21 cellular contexts compared by ENCODE assay signal in genomic region chr18:37395138-37395537, GRCh38.
DNase-seq lines count a peak whose midpoint lies in the region; ATAC-seq and TF ChIP-seq lines count a peak whose summit lies in the region.
"Had no signal": no experiment of that assay in that cellular context is flagged by ENCODE, and none has a peak within 500 bp of the region (broad histone marks: within the 10 kb centered on the region; RNA-seq: fewer than 3 reads in every experiment).

No MANE protein-coding gene starts in this region.

- no peak for TF ChIP-seq CTCF in HFFc6 (IDR thresholded peaks at IDR 0.05)
- TF ChIP-seq CTCF in brain (conservative IDR thresholded peaks at IDR 0.05): no peak
- TF ChIP-seq CTCF in mesothelial cell of epicardium (IDR thresholded peaks at IDR 0.05; ENCODE audit: unreplicated experiment): no peak

- H3K4me1 Mint-ChIP-seq in HFFc6 (ENCODE audit: low read depth): peaks cover 67% of the 10 kb centered on the region
- H3K4me1 Mint-ChIP-seq in brain: peaks cover 44% of the 10 kb centered on the region
- H3K4me1 Mint-ChIP-seq in mesothelial cell of epicardium: peaks cover 9% of the 10 kb centered on the region
- H3K4me1 Mint-ChIP-seq in stimulated activated effector memory CD8-positive, alpha-beta T cell treated with anti-CD3 and anti-CD28 coated beads, Interleukin-12 subunit alpha, Interleukin-12 subunit beta, amount 100 ng/mL, for 72 hours: peaks cover 17% of the 10 kb centered on the region

- H3K27ac Mint-ChIP-seq in HFFc6 (peak overlapping the region; percentile 90), brain (peak overlapping the region; percentile 23 to 87 (median 62)), mesothelial cell of epicardium (peak overlapping the region; percentile 26)
- no peak overlapping the region for H3K27ac Mint-ChIP-seq in stimulated activated effector memory CD8-positive, alpha-beta T cell treated with anti-CD3 and anti-CD28 coated beads, Interleukin-12 subunit alpha, Interleukin-12 subunit beta, amount 100 ng/mL, for 72 hours
- H3K27ac Mint-ChIP-seq: activated T-helper 1 cell treated with anti-CD3 and anti-CD28 coated beads, Interleukin-12 subunit alpha, Interleukin-12 subunit beta, Interleukin-2, Interleukin-4 antibody, amounts not matched to agents 30 ng/mL and 10 ng/mL and 1 ng/mL, durations not matched to agents 14 hours and 24 hours and 36 hours; naive B cell had no signal

- H3K9me3 Mint-ChIP-seq in HFFc6 (no peaks in the 10 kb centered on the region), brain (peaks cover 6 to 11% (median 10%) of the 10 kb centered on the region in 5 experiments), mesothelial cell of epicardium (no peaks in the 10 kb centered on the region)
- H3K9me3 Mint-ChIP-seq in stimulated activated effector memory CD8-positive, alpha-beta T cell treated with anti-CD3 and anti-CD28 coated beads, Interleukin-12 subunit alpha, Interleukin-12 subunit beta, amount 100 ng/mL, for 72 hours: no peaks in the 10 kb centered on the region
- H3K9me3 Mint-ChIP-seq: activated T-helper 1 cell treated with anti-CD3 and anti-CD28 coated beads, Interleukin-12 subunit alpha, Interleukin-12 subunit beta, Interleukin-2, Interleukin-4 antibody, amounts not matched to agents 30 ng/mL and 10 ng/mL and 1 ng/mL, durations not matched to agents 14 hours and 24 hours and 36 hours had no signal

- H3K4me3 Mint-ChIP-seq in HFFc6 (peak overlapping the region; percentile 19; the same call in 1 of the 2 replicates), brain (peak overlapping the region; percentile 45 to 73 (median 65)), mesothelial cell of epicardium (peak overlapping the region; percentile 50)
- peak overlapping the region; percentile 20 for H3K4me3 Mint-ChIP-seq in stimulated activated effector memory CD8-positive, alpha-beta T cell treated with anti-CD3 and anti-CD28 coated beads, Interleukin-12 subunit alpha, Interleukin-12 subunit beta, amount 100 ng/mL, for 72 hours
- H3K4me3 Mint-ChIP-seq: activated T-helper 1 cell treated with anti-CD3 and anti-CD28 coated beads, Interleukin-12 subunit alpha, Interleukin-12 subunit beta, Interleukin-2, Interleukin-4 antibody, amounts not matched to agents 30 ng/mL and 10 ng/mL and 1 ng/mL, durations not matched to agents 14 hours and 24 hours and 36 hours had no signal

- no peak for ATAC-seq in stimulated activated effector memory CD8-positive, alpha-beta T cell treated with anti-CD3 and anti-CD28 coated beads, Interleukin-12 subunit alpha, Interleukin-12 subunit beta, amount 100 ng/mL, for 72 hours
- ATAC-seq in HG03175 (IDR thresholded peaks at IDR 0.05; ENCODE audit: unreplicated experiment): no peak
- ATAC-seq: left colon had no signal

- peaks cover 12% of the 10 kb centered on the region for H3K27me3 Mint-ChIP-seq in HFFc6 (ENCODE audit: insufficient read depth)
- H3K27me3 Mint-ChIP-seq in brain: peaks cover 5% of the 10 kb centered on the region
- H3K27me3 Mint-ChIP-seq in mesothelial cell of epicardium (ENCODE audit: low read depth): peaks cover 42% of the 10 kb centered on the region

- no peaks in the 10 kb centered on the region for H3K36me3 Mint-ChIP-seq in HFFc6 (ENCODE audit: low read depth)
- no peaks in the 10 kb centered on the region for H3K36me3 Mint-ChIP-seq in brain
- no peaks in the 10 kb centered on the region for H3K36me3 Mint-ChIP-seq in mesothelial cell of epicardium
- H3K36me3 Mint-ChIP-seq in stimulated activated effector memory CD8-positive, alpha-beta T cell treated with anti-CD3 and anti-CD28 coated beads, Interleukin-12 subunit alpha, Interleukin-12 subunit beta, amount 100 ng/mL, for 72 hours: no peaks in the 10 kb centered on the region
- H3K36me3 Mint-ChIP-seq: naive B cell had no signal

- DNase-seq in HFFc6 (no peak), mesothelial cell of epicardium (ENCODE audit: low spot score in 2 of 2, unreplicated experiment in 2 of 2) (no peak), SKM-1 (lab: John Stamatoyannopoulos, UW; ENCODE audit: unreplicated experiment) (no peak), NCI-H2227 treated with DMSO at 0.1 percent for 48 hours (lab: John Stamatoyannopoulos, UW) (no peak)
- no peak for DNase-seq in stimulated activated effector memory CD8-positive, alpha-beta T cell treated with anti-CD3 and anti-CD28 coated beads, Interleukin-12 subunit alpha, Interleukin-12 subunit beta, amount 100 ng/mL, for 72 hours (ENCODE audit: low spot score in 2 of 2)
- DNase-seq in stimulated activated CD4-positive, alpha-beta T cell treated with anti-CD3 and anti-CD28 coated beads, Interleukin-4, amount 100 ng/mL, for 24 hours: no peak
- DNase-seq: activated naive CD4-positive, alpha-beta T cell treated with anti-CD3 and anti-CD28 coated beads, Interleukin-2, amount 50 U/mL, for 16 hours; cerebellar nuclear complex; GOT3; heart left ventricle; left colon; naive B cell; NCI-H1092 treated with DMSO at 0.1 percent for 48 hours; NCI-H187 treated with DMSO at 0.1 percent for 48 hours; NCI-H226; RPMI8226; upper lobe of left lung; WERI-Rb-1 had no signal
